In genomic region chr13:101876951-101877350, GRCh38 we compare ENCODE assay signal across 13 cellular contexts.
DNase-seq lines count a peak whose midpoint lies in the region; ATAC-seq lines count a peak whose summit lies in the region.
"Had no signal": no experiment of that assay in that cellular context is flagged by ENCODE, and none has a peak within 500 bp of the region (broad histone marks: within the 10 kb centered on the region; RNA-seq: fewer than 3 reads in every experiment).

No MANE protein-coding gene starts in this region.

- DNase-seq in NCI-H1092 treated with DMSO at 0.1 percent for 48 hours (lab: John Stamatoyannopoulos, UW): peak; percentile 56
- no peak for DNase-seq in NCI-H1092 (lab: John Stamatoyannopoulos, UW)
- DNase-seq in head of caudate nucleus: peak in 33 of 42 donors; percentile 4 to 75 (median 37)
- DNase-seq in putamen (ENCODE audit: low spot score): peak; percentile 16
- DNase-seq: AML-193; Caco-2; Calu3; CD4-positive, alpha-beta T cell; CD8-positive, alpha-beta T cell; DMS79 treated with DMSO at 0.1 percent for 48 hours; GF-D8 had no signal

- intact Hi-C loops in head of caudate nucleus (cut with DNase I): no loop called here

- ATAC-seq in GM21619 (IDR thresholded peaks at IDR 0.05; ENCODE audit: unreplicated experiment): no peak
- ATAC-seq: A549; CD8-positive, alpha-beta T cell had no signal
